ENCODE assay signal across 8 cellular contexts in the genomic region with DNA sequence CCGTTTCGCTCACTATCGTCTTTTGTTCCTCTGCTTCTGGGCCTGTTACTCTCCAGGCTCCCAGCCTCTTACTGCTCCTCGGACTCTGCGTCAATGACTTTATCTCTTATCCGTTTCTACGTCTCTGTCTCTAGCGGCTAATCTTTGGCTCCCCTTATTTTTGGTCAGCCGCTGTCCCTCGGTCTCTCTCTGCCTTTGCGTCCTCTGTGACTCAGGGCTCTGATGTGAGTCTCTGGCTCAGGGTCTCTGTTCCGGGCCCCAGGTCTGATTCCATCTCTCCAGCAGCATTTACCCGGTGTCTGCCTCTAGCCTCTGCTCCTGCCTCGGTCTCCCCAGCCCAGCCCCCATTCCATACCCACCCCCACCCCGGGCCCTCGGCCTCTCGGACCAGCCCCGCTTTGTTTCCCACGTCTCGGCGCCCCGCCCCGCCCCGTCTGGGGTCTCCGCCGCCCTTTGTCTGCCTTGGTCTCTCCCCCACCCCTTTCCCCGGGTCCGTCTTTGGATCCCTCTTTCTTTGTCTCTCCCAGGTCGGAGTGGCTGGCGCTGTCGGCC. TPM values are rescaled to one million over a fixed set of nuclear protein-coding genes. Genes with fewer than 3 reads are reported as not detected.
A peak's percentile ranks its signal among the peaks of the same experiment; 100 is the strongest.
DNase-seq lines count a peak whose midpoint lies in the region; ATAC-seq and TF ChIP-seq lines count a peak whose summit lies in the region.

No MANE protein-coding gene starts in this region.

- peak overlapping the region; percentile 95 for H3K27ac Mint-ChIP-seq in endodermal cell
- peak overlapping the region; percentile 63 to 95 (median 83) for H3K27ac Mint-ChIP-seq in naive thymus-derived CD4-positive, alpha-beta T cell

- H3F3A ChIP-seq in OCI-LY1 (ENCODE audit: insufficient read depth, low read length): no peaks in the 10 kb centered on the region

- H3K27me3 Mint-ChIP-seq in endodermal cell (ENCODE audit: insufficient read depth): no peaks in the 10 kb centered on the region
- H3K27me3 Mint-ChIP-seq in naive thymus-derived CD4-positive, alpha-beta T cell: no peaks in the 10 kb centered on the region

- peak overlapping the region; percentile 90 for H3K4me2 ChIP-seq in OCI-LY1 (ENCODE audit: low read length)

- H4K20me1 ChIP-seq in OCI-LY1 (ENCODE audit: insufficient read depth, low read length): no peaks in the 10 kb centered on the region

- peaks cover 27% of the 10 kb centered on the region for H3K4me1 Mint-ChIP-seq in endodermal cell
- H3K4me1 Mint-ChIP-seq in naive thymus-derived CD4-positive, alpha-beta T cell: peaks cover 20 to 34% (median 25%) of the 10 kb centered on the region in 7 donors

- H3K9me3 Mint-ChIP-seq in endodermal cell: no peaks in the 10 kb centered on the region
- H3K9me3 Mint-ChIP-seq in naive thymus-derived CD4-positive, alpha-beta T cell: no peaks in the 10 kb centered on the region

- DNase-seq in ELF-1 (ENCODE audit: low read depth, low spot score) (peak; percentile 67), endodermal cell (no peak), NOMO-1 treated with dmso at 0.1 percent for 144 hours (lab: John Stamatoyannopoulos, UW; ENCODE audit: unreplicated experiment) (no peak), H4 (ENCODE audit: low spot score) (no peak), NOMO-1 (lab: John Stamatoyannopoulos, UW; ENCODE audit: unreplicated experiment in 2 of 2) (no peak), cerebellum (ENCODE audit: low spot score) (no peak)
- no peak for DNase-seq in naive thymus-derived CD4-positive, alpha-beta T cell

- POLR2A ChIA-PET in naive thymus-derived CD4-positive, alpha-beta T cell (lab: Charles Lee): interaction anchor here (0.7 to 14.0 kb wide), 11 partner anchors 10 to 329 kb away, joined by 3 to 254 read pairs (median 4); partner anchors contain the start of genes ALDOA, SEPTIN1, TBC1D10B and ZNF747

- CTCF ChIA-PET in naive thymus-derived CD4-positive, alpha-beta T cell (lab: Charles Lee): interaction anchor here (0.8 to 1.3 kb wide), 3 partner anchors 12 to 15 kb away, joined by 3 to 5 read pairs (median 4); partner anchors contain the start of genes SEPTIN1 and ZNF771

- H2AFZ ChIP-seq in OCI-LY1 (ENCODE audit: low read length): no peak overlapping the region

- 2 to 4% methylated on average over 14 to 31 of the region's 31 CpGs for WGBS in endodermal cell (ENCODE audit: insufficient coverage in 1 of 2, insufficient read length in 1 of 2), 2 experiments

- H3K79me2 ChIP-seq in OCI-LY1 (ENCODE audit: insufficient read depth, low read length): no peaks in the 10 kb centered on the region

- peak overlapping the region; percentile 84 for H3K9ac ChIP-seq in OCI-LY1 (ENCODE audit: low read length)
- peak overlapping the region; percentile 97 for H3K9ac ChIP-seq in endodermal cell (ENCODE audit: extremely low read depth, low read length, poor library complexity, severe bottlenecking)

- no peak for ATAC-seq in naive thymus-derived CD4-positive, alpha-beta T cell

- H3K9me3 ChIP-seq in OCI-LY1 (ENCODE audit: low read length): no peaks in the 10 kb centered on the region
- no peaks in the 10 kb centered on the region for H3K9me3 ChIP-seq in endodermal cell (ENCODE audit: control insufficient read depth, low read length)
- H3K9me3 ChIP-seq in naive thymus-derived CD4-positive, alpha-beta T cell (ENCODE audit: control insufficient read depth in 2 of 3, low read length in 3 of 3): no peaks in the 10 kb centered on the region

- intact Hi-C loops in naive thymus-derived CD4-positive, alpha-beta T cell (cut with micrococcal nuclease): loop anchor here (1.0 to 2.0 kb wide), 5 partner anchors 12 to 24 kb away; partner anchors contain the start of genes ZNF771 (in 2 of the 2), SEPTIN1 (in 1 of the 2) and TBC1D10B (in 1 of the 2)

- H3K27ac ChIP-seq in OCI-LY1 (ENCODE audit: low read depth, low read length, poor library complexity, severe bottlenecking) (peak overlapping the region; percentile 3), endodermal cell (ENCODE audit: low read depth, low read length) (peak overlapping the region; percentile 100)
- peak overlapping the region; percentile 71 for H3K27ac ChIP-seq in naive thymus-derived CD4-positive, alpha-beta T cell (ENCODE audit: low read depth, low read length)

- H3K9me2 ChIP-seq in OCI-LY1 (ENCODE audit: low read depth, low read length): no peaks in the 10 kb centered on the region

- H3K36me3 ChIP-seq in OCI-LY1 (ENCODE audit: insufficient read depth, low read length) (peaks cover 29% of the 10 kb centered on the region), endodermal cell (ENCODE audit: control insufficient read depth, insufficient read depth, low read length) (peaks cover 25% of the 10 kb centered on the region)
- H3K36me3 ChIP-seq in naive thymus-derived CD4-positive, alpha-beta T cell (ENCODE audit: control insufficient read depth in 2 of 3, insufficient read depth in 3 of 3, low read length in 3 of 3): peaks cover 0 to 18% (median 0%) of the 10 kb centered on the region in 3 experiments

- H3K4me3 ChIP-seq in OCI-LY1 (ENCODE audit: low read depth, low read length, poor library complexity, severe bottlenecking) (peak overlapping the region; percentile 87), endodermal cell (ENCODE audit: low read length) (peak overlapping the region; percentile 89)
- H3K4me3 ChIP-seq in naive thymus-derived CD4-positive, alpha-beta T cell (ENCODE audit: low read length): peak overlapping the region; percentile 80

- H3K36me3 Mint-ChIP-seq in endodermal cell (ENCODE audit: low read depth): peaks cover 16% of the 10 kb centered on the region
- peaks cover 0 to 7% (median 4%) of the 10 kb centered on the region in 5 donors for H3K36me3 Mint-ChIP-seq in naive thymus-derived CD4-positive, alpha-beta T cell

- TF ChIP-seq CTCF in OCI-LY1 (IDR thresholded peaks at IDR 0.05; ENCODE audit: low read length) (no peak), endodermal cell (conservative IDR thresholded peaks at IDR 0.05) (no peak)

- H3K4me1 ChIP-seq in OCI-LY1 (ENCODE audit: insufficient read depth, low read length, severe bottlenecking) (peaks cover 26% of the 10 kb centered on the region), endodermal cell (ENCODE audit: control insufficient read depth, insufficient read depth, low read length) (no peaks in the 10 kb centered on the region)
- peaks cover 10 to 22% of the 10 kb centered on the region in 2 donors for H3K4me1 ChIP-seq in naive thymus-derived CD4-positive, alpha-beta T cell (ENCODE audit: control insufficient read depth in 2 of 2, insufficient read depth in 2 of 2, low read length in 2 of 2)

- H3K27me3 ChIP-seq in OCI-LY1 (ENCODE audit: insufficient read depth, low read length): no peaks in the 10 kb centered on the region
- H3K27me3 ChIP-seq in endodermal cell (ENCODE audit: control insufficient read depth, insufficient read depth, low read length, poor library complexity, severe bottlenecking): no peaks in the 10 kb centered on the region
- H3K27me3 ChIP-seq in naive thymus-derived CD4-positive, alpha-beta T cell (ENCODE audit: control insufficient read depth in 2 of 2, insufficient read depth in 2 of 2, low read length in 2 of 2): no peaks in the 10 kb centered on the region

- peak overlapping the region; percentile 93 for H3K4me3 Mint-ChIP-seq in endodermal cell
- H3K4me3 Mint-ChIP-seq in naive thymus-derived CD4-positive, alpha-beta T cell: peak overlapping the region; percentile 51 to 92 (median 86)

RNA-seq across cellular contexts. Expression of gene ZNF48, which starts 0.5 kb away (rescaled TPM):
- 10 to 100 TPM; 40.1 to 58.4 TPM for total RNA-seq in endodermal cell
- polyA plus RNA-seq in endodermal cell (2013, experiment 1 of 2): 66.8 TPM
- 70.0 TPM for polyA plus RNA-seq in endodermal cell (2013, experiment 2 of 2)
- total RNA-seq in naive thymus-derived CD4-positive, alpha-beta T cell: 10 to 100 TPM in 3 of 5 experiments, 1 to 10 TPM in 2; 6.0 to 16.0 (median 15.6) TPM
- 10 to 100 TPM in 1 of 2 donors, 1 to 10 TPM in 1; 6.0 to 10.9 TPM for polyA plus RNA-seq in naive thymus-derived CD4-positive, alpha-beta T cell
- 4.1 and 7.4 TPM in 2 replicates for total RNA-seq in H4 (2014; rRNA removed; shearing (Covaris generic))
- 16.7 TPM for total RNA-seq in cerebellum

RNA-seq across cellular contexts. Expression of gene SEPTIN1, which starts 12.3 kb away (rescaled TPM):
- total RNA-seq in endodermal cell (1 to 10 TPM; 1.1 to 2.3 TPM), cerebellum (not detected)
- 3.3 TPM for polyA plus RNA-seq in endodermal cell (2013, experiment 1 of 2)
- polyA plus RNA-seq in endodermal cell (2013, experiment 2 of 2): 2.0 TPM
- total RNA-seq in naive thymus-derived CD4-positive, alpha-beta T cell: 100 to 1,000 TPM; 176 to 355 (median 183) TPM
- 100 to 1,000 TPM; 221 to 257 TPM for polyA plus RNA-seq in naive thymus-derived CD4-positive, alpha-beta T cell
- not detected in 2 replicates for total RNA-seq in H4 (2014; rRNA removed; shearing (Covaris generic))

RNA-seq across cellular contexts. Expression of gene ZNF771, which starts 12.7 kb away (rescaled TPM):
- 10 to 100 TPM; 14.7 to 16.6 TPM for total RNA-seq in endodermal cell
- 9.5 TPM for polyA plus RNA-seq in endodermal cell (2013, experiment 1 of 2)
- 9.1 TPM for polyA plus RNA-seq in endodermal cell (2013, experiment 2 of 2)
- total RNA-seq in naive thymus-derived CD4-positive, alpha-beta T cell: 1 to 10 TPM; 1.2 to 9.0 (median 4.5) TPM
- 1 to 10 TPM; 3.1 to 9.4 TPM for polyA plus RNA-seq in naive thymus-derived CD4-positive, alpha-beta T cell
- 12.0 and 24.3 TPM in 2 replicates for total RNA-seq in H4 (2014; rRNA removed; shearing (Covaris generic))
- 9.0 TPM for total RNA-seq in cerebellum

RNA-seq across cellular contexts. Expression of gene MYL11, which starts 20.1 kb away (rescaled TPM):
- total RNA-seq in endodermal cell (1 to 10 TPM in 1 of 2 donors, not detected in 1; 1.2 TPM), cerebellum (1.00 TPM)
- polyA plus RNA-seq in endodermal cell (2013, experiment 1 of 2): 0.64 TPM
- polyA plus RNA-seq in endodermal cell (2013, experiment 2 of 2): 0.62 TPM
- 1 to 10 TPM in 2 of 5 experiments, under 1 TPM in 1, not detected in 2; 0.87 to 2.0 (median 1.6) TPM for total RNA-seq in naive thymus-derived CD4-positive, alpha-beta T cell
- polyA plus RNA-seq in naive thymus-derived CD4-positive, alpha-beta T cell: not detected
- total RNA-seq in H4 (2014; rRNA removed; shearing (Covaris generic)): not detected in 2 replicates

RNA-seq across cellular contexts. Expression of gene TBC1D10B, which starts 24.4 kb away (rescaled TPM):
- total RNA-seq in endodermal cell: 10 to 100 TPM; 30.7 to 36.3 TPM
- polyA plus RNA-seq in endodermal cell (2013, experiment 1 of 2): 32.4 TPM
- polyA plus RNA-seq in endodermal cell (2013, experiment 2 of 2): 27.8 TPM
- total RNA-seq in naive thymus-derived CD4-positive, alpha-beta T cell: 10 to 100 TPM; 23.2 to 70.0 (median 45.2) TPM
- polyA plus RNA-seq in naive thymus-derived CD4-positive, alpha-beta T cell: 10 to 100 TPM in 1 of 2 donors, 1 to 10 TPM in 1; 7.6 to 13.6 TPM
- total RNA-seq in H4 (2014; rRNA removed; shearing (Covaris generic)): 10.4 and 15.9 TPM in 2 replicates
- 20.5 TPM for total RNA-seq in cerebellum

Comparison
In these comparisons a context has a peak if more than half of its experiments do, and no peak if none do; other contexts are left out.
1. H3K27ac ChIP-seq: peak in every context shown above with its lines; median percentile 100 in endodermal cell; 71 in naive thymus-derived CD4-positive, alpha-beta T cell; 3 in OCI-LY1.
2. RNA of gene SEPTIN1, which starts 12.3 kb away (total RNA-seq): 176 to 355 TPM in naive thymus-derived CD4-positive, alpha-beta T cell; 1.1 to 2.3 TPM in endodermal cell, not detected in cerebellum (single experiment) and not detected in H4; every median in the first group is over 10 times any median in the second.
3. Peak in every context shown above with its lines, with median percentiles within 50 percentile points of each other: H3K4me3 ChIP-seq.